ENCODE assay signal across 8 cellular contexts in the genomic region with DNA sequence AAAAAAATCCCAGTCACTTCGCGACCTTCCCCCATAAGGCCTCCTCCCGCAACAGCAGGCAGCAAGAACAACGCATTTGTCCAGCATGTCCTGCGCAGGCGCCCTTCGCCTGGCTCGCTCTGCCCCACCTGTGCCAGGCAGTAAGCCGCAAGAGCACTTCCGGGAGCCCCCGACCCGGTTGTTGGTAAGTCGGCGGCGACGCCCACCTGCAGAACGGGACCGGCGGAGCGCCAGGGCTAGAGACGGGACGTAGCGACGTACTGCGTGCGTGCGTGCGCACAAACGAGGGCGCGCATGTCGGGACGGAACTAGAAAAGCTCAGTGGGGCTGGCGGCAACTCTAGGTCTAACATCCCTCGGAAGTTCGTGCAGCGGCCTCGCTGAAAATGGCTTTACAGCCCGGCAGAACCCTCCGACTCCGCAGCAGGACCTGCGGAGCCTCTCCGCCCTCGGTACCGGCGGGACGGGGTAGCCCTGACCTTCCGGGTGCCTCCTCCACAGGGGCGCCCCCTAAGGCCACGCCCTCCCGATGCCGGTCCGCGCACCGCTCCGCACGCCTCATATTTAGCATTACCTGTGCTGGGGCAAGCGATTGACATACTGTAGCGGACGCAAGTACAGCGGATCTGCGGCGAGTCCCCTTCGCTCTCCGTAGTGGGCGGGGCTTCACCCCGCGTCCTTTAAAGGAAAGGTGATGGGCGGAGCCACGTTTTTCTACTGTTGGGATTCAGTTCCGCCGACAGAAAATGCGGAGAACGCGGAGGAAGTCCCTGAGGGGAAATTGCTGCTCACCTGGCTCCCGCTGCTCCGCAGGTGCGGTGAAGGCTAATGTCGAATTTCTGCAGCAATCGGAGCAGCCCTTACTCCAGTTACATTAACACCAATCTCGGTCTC. TPM values are rescaled to one million over a fixed set of nuclear protein-coding genes. Genes with fewer than 3 reads are reported as not detected.
DNase-seq lines count a peak whose midpoint lies in the region; ATAC-seq and TF ChIP-seq lines count a peak whose summit lies in the region.

A gene with protein sequence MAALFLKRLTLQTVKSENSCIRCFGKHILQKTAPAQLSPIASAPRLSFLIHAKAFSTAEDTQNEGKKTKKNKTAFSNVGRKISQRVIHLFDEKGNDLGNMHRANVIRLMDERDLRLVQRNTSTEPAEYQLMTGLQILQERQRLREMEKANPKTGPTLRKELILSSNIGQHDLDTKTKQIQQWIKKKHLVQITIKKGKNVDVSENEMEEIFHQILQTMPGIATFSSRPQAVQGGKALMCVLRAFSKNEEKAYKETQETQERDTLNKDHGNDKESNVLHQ (minus strand): TSS at position 629 of the 893 bp plus-strand sequence. CDS start 10,116 bp downstream, outside the sequence.

- H3K27me3 Mint-ChIP-seq in nephron progenitor cell (ENCODE audit: low read depth, poor library complexity), result peaks cover 19% of the 10 kb centered on the region
- H3K27me3 Mint-ChIP-seq in stimulated activated naive CD8-positive, alpha-beta T cell treated with anti-CD3 and anti-CD28 coated beads, Interleukin-15, amount 100 ng/mL, for 72 hours, result no peaks in the 10 kb centered on the region

- peak; percentile 93 for ATAC-seq in stimulated activated naive CD8-positive, alpha-beta T cell treated with anti-CD3 and anti-CD28 coated beads, Interleukin-15, amount 100 ng/mL, for 72 hours

- no peaks in the 10 kb centered on the region for H3K36me3 ChIP-seq in H7 (replicated peaks; ENCODE audit: control insufficient read depth, insufficient read depth, low read length)

- peak; percentile 95 for DNase-seq in ELR (ENCODE audit: low read depth)
- peak; percentile 94 for DNase-seq in H7
- peak; percentile 87 for DNase-seq in M059J (ENCODE audit: low read depth)
- peak; percentile 95 to 98 for DNase-seq in SHP77 (lab: John Stamatoyannopoulos, UW)
- DNase-seq in activated effector memory CD4-positive, alpha-beta T cell treated with anti-CD3 and anti-CD28 coated beads, Interleukin-2, amount 50 U/mL, for 16 hours, result peak; percentile 98
- DNase-seq in fibroblast of the aortic adventitia (ENCODE audit: low read depth), result peak; percentile 85
- peak; percentile 93 for DNase-seq in nephron progenitor cell
- peak; percentile 96 to 99 for DNase-seq in stimulated activated naive CD8-positive, alpha-beta T cell treated with anti-CD3 and anti-CD28 coated beads, Interleukin-15, amount 100 ng/mL, for 72 hours

- H3K27ac Mint-ChIP-seq in nephron progenitor cell, result peak within 1 kb of the TSS; percentile 90
- peak within 1 kb of the TSS; percentile 93 to 96 for H3K27ac Mint-ChIP-seq in stimulated activated naive CD8-positive, alpha-beta T cell treated with anti-CD3 and anti-CD28 coated beads, Interleukin-15, amount 100 ng/mL, for 72 hours

- no peaks in the 10 kb centered on the region for H3K9me3 Mint-ChIP-seq in nephron progenitor cell
- H3K9me3 Mint-ChIP-seq in stimulated activated naive CD8-positive, alpha-beta T cell treated with anti-CD3 and anti-CD28 coated beads, Interleukin-15, amount 100 ng/mL, for 72 hours, result no peaks in the 10 kb centered on the region

- TF ChIP-seq CTCF in fibroblast of the aortic adventitia (IDR thresholded peaks at IDR 0.05; ENCODE audit: insufficient read depth, low read length) (peak; percentile 23), nephron progenitor cell (IDR thresholded peaks at IDR 0.05) (no peak)

- H3K4me3 ChIP-seq in H7 (ENCODE audit: insufficient read depth, low read depth, low read length), result peak within 1 kb of the TSS; percentile 90
- H3K4me3 ChIP-seq in fibroblast of the aortic adventitia (ENCODE audit: low read depth, low read length), result peak within 1 kb of the TSS; percentile 97

- peaks cover 38% of the 10 kb centered on the region for H3K4me1 Mint-ChIP-seq in nephron progenitor cell
- H3K4me1 Mint-ChIP-seq in stimulated activated naive CD8-positive, alpha-beta T cell treated with anti-CD3 and anti-CD28 coated beads, Interleukin-15, amount 100 ng/mL, for 72 hours, result peaks cover 53% of the 10 kb centered on the region

- peaks cover 7% of the 10 kb centered on the region; the same call in 1 of the 2 replicates for H3K27me3 ChIP-seq in H7 (ENCODE audit: control insufficient read depth, insufficient read depth, low read length)

- peaks cover 5% of the 10 kb centered on the region for H3K36me3 Mint-ChIP-seq in nephron progenitor cell (ENCODE audit: low read depth)

- H3K4me3 Mint-ChIP-seq in nephron progenitor cell, result peak within 1 kb of the TSS; percentile 84
- peak within 1 kb of the TSS; percentile 80 to 92 for H3K4me3 Mint-ChIP-seq in stimulated activated naive CD8-positive, alpha-beta T cell treated with anti-CD3 and anti-CD28 coated beads, Interleukin-15, amount 100 ng/mL, for 72 hours

RNA-seq across cellular contexts. Expression of the gene that starts here (rescaled TPM):
- 29.9 and 64.9 TPM in 2 replicates for total RNA-seq in H7 (2014; rRNA removed; shearing (Covaris generic))
- total RNA-seq in M059J (2014; rRNA removed; shearing (Covaris generic)), result 61.7 and 76.7 TPM in 2 replicates
- total RNA-seq in fibroblast of the aortic adventitia (ENCODE audit: low replicate concordance), result 68.0 and 86.5 TPM in 2 replicates

Comparison
In these comparisons a context has a peak if more than half of its experiments do, and no peak if none do; other contexts are left out.
1. Peak in every context shown above with its lines: DNase-seq, ATAC-seq and H3K4me3 ChIP-seq.